ENCODE assay signal across 8 cellular contexts in the genomic region with DNA sequence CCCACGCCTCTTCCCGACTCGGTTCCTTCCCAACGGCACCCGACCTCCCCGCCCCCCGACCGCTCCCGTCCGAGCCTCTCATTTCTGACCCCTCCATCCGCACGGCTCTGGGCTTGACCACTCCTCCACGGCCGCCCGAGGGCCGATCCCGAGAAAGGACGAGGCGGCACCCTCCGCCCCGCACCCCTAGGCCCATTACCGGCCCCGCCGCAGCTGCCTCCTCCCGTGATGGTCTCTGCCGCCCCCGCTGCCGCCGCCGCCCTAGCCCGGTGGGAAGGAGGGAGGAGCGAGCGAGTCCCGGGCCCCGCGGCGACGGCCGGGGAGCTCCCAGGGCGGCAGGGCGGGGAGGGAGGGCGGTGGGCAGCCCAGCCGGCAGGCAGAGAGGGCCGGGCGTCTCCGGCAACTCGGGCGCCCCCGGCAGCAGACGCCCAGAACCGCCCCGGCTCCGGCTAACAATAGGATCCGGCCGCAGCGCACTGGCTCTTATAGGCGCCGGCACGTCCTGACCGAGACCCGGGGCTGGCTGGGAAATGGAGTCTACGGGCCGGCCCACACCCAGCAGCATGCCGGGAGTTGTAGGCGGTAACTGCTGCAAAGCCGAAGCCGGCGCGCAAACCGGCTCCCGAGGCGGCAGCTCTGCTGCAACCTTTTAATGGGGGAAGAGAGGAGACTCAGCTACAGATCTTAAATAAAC. TPM values are rescaled to one million over a fixed set of nuclear protein-coding genes. Genes with fewer than 3 reads are reported as not detected.
A peak's percentile ranks its signal among the peaks of the same experiment; 100 is the strongest.
DNase-seq lines count a peak whose midpoint lies in the region; ATAC-seq and TF ChIP-seq lines count a peak whose summit lies in the region.

Gene CSRNP2 (minus strand): TSS at position 457 of the 694 bp plus-strand sequence. CDS start 7,035 bp downstream, outside the sequence.

- no TSS peak for BruUV-seq in IMR-90 (replicated peaks; lab: Mats Ljungman, UMichigan)

- DNase-seq in DMS 273 treated with DMSO at 0.1 percent for 48 hours (lab: John Stamatoyannopoulos, UW) (peak; percentile 72), IMR-90 (peak; percentile 93), OCI-M1 (lab: John Stamatoyannopoulos, UW) (peak; percentile 97), activated T-cell treated with anti-CD3 and anti-CD28 coated beads for 24 hours (ENCODE audit: low read depth) (peak; percentile 90), epithelial cell of esophagus (ENCODE audit: low read depth) (peak; percentile 96), mucosa of descending colon (peak; percentile 96 to 98 (median 97))
- peak; percentile 90 for DNase-seq in stimulated activated CD8-positive, alpha-beta memory T cell treated with anti-CD3 and anti-CD28 coated beads, Interleukin-4, amount 100 ng/mL, for 24 hours (ENCODE audit: low read depth)

- H3K56ac ChIP-seq in IMR-90 (ENCODE audit: extremely low read depth, insufficient read depth, low read length) = peak within 1 kb of the TSS; percentile 37; the same call in 1 of the 2 replicates

- H3K9me3 ChIP-seq in IMR-90 (ENCODE audit: control insufficient read depth, insufficient read depth, low read length) = no peaks in the 10 kb centered on the region
- no peaks in the 10 kb centered on the region for H3K9me3 ChIP-seq in mucosa of descending colon

- TF ChIP-seq POLR2A in IMR-90 (IDR thresholded peaks at IDR 0.05; ENCODE audit: low read depth, low read length) = peak; percentile 100

- H2AK5ac ChIP-seq in IMR-90 (ENCODE audit: low read depth, low read length) = peak within 1 kb of the TSS; percentile 38; the same call in 1 of the 2 replicates

- H2BK15ac ChIP-seq in IMR-90 (ENCODE audit: low read depth, low read length) = no peak within 1 kb of the TSS

- no peak within 1 kb of the TSS for H2BK20ac ChIP-seq in IMR-90 (ENCODE audit: low read depth, low read length)

- H3K23ac ChIP-seq in IMR-90 (ENCODE audit: low read depth, low read length) = peak within 1 kb of the TSS; percentile 89

- peak within 1 kb of the TSS; percentile 50 for H4K5ac ChIP-seq in IMR-90 (ENCODE audit: low read depth, low read length)

- H4K20me1 ChIP-seq in IMR-90 (ENCODE audit: insufficient read depth, low read length) = peaks cover 32% of the 10 kb centered on the region

- peak within 1 kb of the TSS; percentile 96 for H3K4me2 ChIP-seq in IMR-90 (ENCODE audit: low read depth, low read length)

- H3K9me1 ChIP-seq in IMR-90 (ENCODE audit: insufficient read depth, low read length) = no peaks in the 10 kb centered on the region

- H3K79me1 ChIP-seq in IMR-90 (ENCODE audit: low read depth in 1 of 2, low read length in 2 of 2) = peaks cover 6 to 33% of the 10 kb centered on the region in 2 experiments; a peak in 3 of 4 replicates

- peak within 1 kb of the TSS; percentile 80 for H3K4ac ChIP-seq in IMR-90 (ENCODE audit: low read depth, low read length)

- H2AK9ac ChIP-seq in IMR-90 (replicated peaks; ENCODE audit: low read depth, low read length, poor library complexity) = peak within 1 kb of the TSS; percentile 83

- no peak for TF ChIP-seq RAD21 in IMR-90 (IDR thresholded peaks at IDR 0.05; ENCODE audit: low read length)

- 0 out of 2 replicates have a peak within 1 kb of the TSS, but pooled peaks have one; percentile 4 for H2BK120ac ChIP-seq in IMR-90 (ENCODE audit: low read depth, low read length)

- ATAC-seq in GM21528 (IDR thresholded peaks at IDR 0.05; ENCODE audit: low FRiP score, unreplicated experiment) (peak; percentile 97), IMR-90 (ENCODE audit: low read depth) (peak; percentile 98), mucosa of descending colon (peak; percentile 99)

- H3K4me1 ChIP-seq in IMR-90 (ENCODE audit: control insufficient read depth, insufficient read depth, low read length) (peaks cover 2% of the 10 kb centered on the region; the same call in 1 of the 2 replicates), mucosa of descending colon (ENCODE audit: low read depth) (peaks cover 7% of the 10 kb centered on the region)

- POLR2A ChIA-PET in IMR-90 (lab: Charles Lee; ENCODE audit: unreplicated experiment) = interaction anchor here (0.6 to 1.0 kb wide), 9 partner anchors 13 to 284 kb away, joined by 3 to 13 read pairs (median 4); partner anchors contain the start of gene DAZAP2

- intact Hi-C loops in IMR-90 (cut with micrococcal nuclease) (loop anchor here (5.0 to 10.0 kb wide), 2 partner anchors 154 to 262 kb away; partner anchors contain the start of genes CELA1 and DAZAP2), mucosa of descending colon (cut with DNase I, micrococcal nuclease) (no loop called here)

- TF ChIP-seq CTCF in IMR-90 (conservative IDR thresholded peaks at IDR 0.05; ENCODE audit: low read depth, low read length) (0 out of 2 replicates have a peak, but pooled peaks have one; percentile 17), epithelial cell of esophagus (IDR thresholded peaks at IDR 0.05; ENCODE audit: insufficient read depth, low read depth, low read length, missing control alignments) (no peak), mucosa of descending colon (IDR thresholded peaks at IDR 0.05) (no peak)

- peak within 1 kb of the TSS; percentile 64 for H3K14ac ChIP-seq in IMR-90 (replicated peaks; ENCODE audit: low read depth, low read length)

- peak within 1 kb of the TSS; percentile 91 for H2AFZ ChIP-seq in IMR-90 (replicated peaks; ENCODE audit: low read length, poor library complexity)

- in situ Hi-C loops in IMR-90 (cut with MboI; ENCODE audit: low sequenced_read_pairs) = loop anchor here (10.0 kb wide), 1 partner anchor 262 kb away; the partner anchor contains the start of gene CELA1

- H3K18ac ChIP-seq in IMR-90 (ENCODE audit: low read depth, low read length) = no peak within 1 kb of the TSS; the same call in 1 of the 2 replicates

- dilution Hi-C loops in IMR-90 (cut with HindIII; ENCODE audit: low sequenced_read_pairs, unreplicated experiment) = no loop called here

- peak within 1 kb of the TSS; percentile 76 for H3K9ac ChIP-seq in IMR-90 (ENCODE audit: low read depth, low read length)

- H3K27ac ChIP-seq in IMR-90 (ENCODE audit: insufficient read depth, low read length) = peak within 1 kb of the TSS; percentile 66

- no peaks in the 10 kb centered on the region for H3K27me3 ChIP-seq in IMR-90 (ENCODE audit: control insufficient read depth, insufficient read depth, low read length)

- peak within 1 kb of the TSS; percentile 78 to 82 for H4K8ac ChIP-seq in IMR-90 (ENCODE audit: low read depth in 2 of 2, low read length in 2 of 2)

- peak within 1 kb of the TSS; percentile 36 for H4K91ac ChIP-seq in IMR-90 (ENCODE audit: insufficient read depth, low read depth, low read length)

- H3K4me3 ChIP-seq in IMR-90 (ENCODE audit: insufficient read depth, low read depth, low read length) = peak within 1 kb of the TSS; percentile 74
- H3K4me3 ChIP-seq in epithelial cell of esophagus (ENCODE audit: low read length) = peak within 1 kb of the TSS; percentile 78
- H3K4me3 ChIP-seq in mucosa of descending colon = peak within 1 kb of the TSS; percentile 90

- peak within 1 kb of the TSS; percentile 51 for H2BK5ac ChIP-seq in IMR-90 (ENCODE audit: low read depth, low read length, poor library complexity, severe bottlenecking)

- H3K36me3 ChIP-seq in IMR-90 (ENCODE audit: control insufficient read depth, insufficient read depth, low read length) (no peaks in the 10 kb centered on the region), mucosa of descending colon (ENCODE audit: low read depth) (no peaks in the 10 kb centered on the region)

- 0% methylated on average over 18 of the region's 72 CpGs; no CpG with 5 or more reads in 1 of the 2 experiments for WGBS in IMR-90 (ENCODE audit: extremely low coverage in 2 of 2, insufficient read length in 1 of 2), 2 experiments

- CTCF ChIA-PET in IMR-90 (lab: Yijun Ruan, JAX) = interaction anchor here (0.5 to 1.3 kb wide), 2 partner anchors 258 to 760 kb away, joined by 3 to 5 read pairs; no protein-coding TSS in a partner anchor

TF ChIP-seq in IMR-90, 13 proteins besides CTCF, POLR2A, EP300 and RAD21:
- TF ChIP-seq MAZ (IDR thresholded peaks at IDR 0.05; ENCODE audit: borderline replicate concordance, low read depth, low read length) (peak; percentile 47; the same call in 1 of the 2 replicates), BHLHE40 (IDR thresholded peaks at IDR 0.05; ENCODE audit: low read depth, low read length) (peak; percentile 6; the same call in 1 of the 2 replicates), FOS (IDR thresholded peaks at IDR 0.05; ENCODE audit: low read depth, low read length) (no peak), MXI1 (IDR thresholded peaks at IDR 0.05; ENCODE audit: borderline replicate concordance, low read depth, low read length) (peak; percentile 38; the same call in 1 of the 2 replicates)

RNA-seq across cellular contexts. Expression of gene CSRNP2, which starts in this region (rescaled TPM):
- total RNA-seq in IMR-90 (2012; rRNA removed) (14.0 and 16.7 TPM in 2 replicates), mucosa of descending colon (10 to 100 TPM; 16.8 to 29.5 (median 16.9) TPM)
- 21.7 and 22.2 TPM in 2 replicates for polyA plus RNA-seq in IMR-90 (2012; rRNA removed)
- 13.7 and 15.6 TPM in 2 replicates for polyA plus RNA-seq in IMR-90 (2012; cell fraction: cytosol; rRNA removed)
- polyA plus RNA-seq in IMR-90 (2012; cell fraction: nucleus; rRNA removed; ENCODE audit: low replicate concordance) = 26.4 and 49.4 TPM in 2 replicates

Comparison
In these comparisons a context has a peak if more than half of its experiments do, and no peak if none do; other contexts are left out.
1. Peak in every context shown above with its lines: DNase-seq, ATAC-seq, H3K4me3 ChIP-seq and H3K27ac ChIP-seq.